Comparison of ENCODE assay signal across 13 cellular contexts in genomic region chr15:74314897-74315438, GRCh38. TPM values are rescaled to one million over a fixed set of nuclear protein-coding genes. Genes with fewer than 3 reads are reported as not detected.
DNase-seq lines count a peak whose midpoint lies in the region; ATAC-seq and TF ChIP-seq lines count a peak whose summit lies in the region.
"Had no signal": no experiment of that assay in that cellular context is flagged by ENCODE, and none has a peak within 500 bp of the region (broad histone marks: within the 10 kb centered on the region; RNA-seq: fewer than 3 reads in every experiment).

No MANE protein-coding gene starts in this region.

- no peak overlapping the region for H3K27ac ChIP-seq in OCI-LY7 (ENCODE audit: low read depth, low read length, poor library complexity, severe bottlenecking)
- H3K27ac ChIP-seq: 22Rv1 had no signal

- no TSS peak for BruUV-seq in OCI-LY7 (replicated peaks; lab: Mats Ljungman, UMichigan)

- H3K27me3 Mint-ChIP-seq in activated naive CD4-positive, alpha-beta T cell treated with anti-CD3 and anti-CD28 coated beads, Interleukin-2, amount 50 U/mL, for 24 hours, result no peaks in the 10 kb centered on the region
- no peaks in the 10 kb centered on the region for H3K27me3 Mint-ChIP-seq in natural killer cell (ENCODE audit: low read depth in 2 of 2)

- H3K9me2 ChIP-seq in OCI-LY7 (ENCODE audit: insufficient read depth, low read length), result no peaks in the 10 kb centered on the region

- H3K79me2 ChIP-seq in OCI-LY7 (ENCODE audit: insufficient read depth, low read depth, low read length), result no peaks in the 10 kb centered on the region

- peaks cover 11% of the 10 kb centered on the region for H3K4me1 ChIP-seq in OCI-LY7 (ENCODE audit: insufficient read depth, low read length, poor library complexity, severe bottlenecking)

- no peaks in the 10 kb centered on the region for H3K36me3 Mint-ChIP-seq in activated naive CD4-positive, alpha-beta T cell treated with anti-CD3 and anti-CD28 coated beads, Interleukin-2, amount 50 U/mL, for 24 hours
- no peaks in the 10 kb centered on the region for H3K36me3 Mint-ChIP-seq in natural killer cell

- H3K9me3 ChIP-seq in OCI-LY7 (ENCODE audit: low read length), result no peaks in the 10 kb centered on the region

- H3K36me3 ChIP-seq in OCI-LY7 (ENCODE audit: insufficient read depth, low read length), result no peaks in the 10 kb centered on the region

- H2AFZ ChIP-seq in OCI-LY7 (ENCODE audit: low read length), result peak overlapping the region; percentile 44; the same call in 1 of the 2 replicates

- intact Hi-C loops in OCI-LY7 (cut with micrococcal nuclease; ENCODE audit: unreplicated experiment), result no loop called here
- intact Hi-C loops in natural killer cell (cut with micrococcal nuclease), result no loop called here

- H3K4me3 Mint-ChIP-seq in activated naive CD4-positive, alpha-beta T cell treated with anti-CD3 and anti-CD28 coated beads, Interleukin-2, amount 50 U/mL, for 24 hours, result no peak overlapping the region
- H3K4me3 Mint-ChIP-seq in natural killer cell, result peak overlapping the region; percentile 32

- no peaks in the 10 kb centered on the region for H4K20me1 ChIP-seq in OCI-LY7 (ENCODE audit: insufficient read depth, low read length)

- H3K4me3 ChIP-seq in OCI-LY7 (ENCODE audit: low read depth, low read length, poor library complexity, severe bottlenecking), result no peak overlapping the region

- no peak overlapping the region for H3K4me2 ChIP-seq in OCI-LY7 (ENCODE audit: low read length)

- H3K9me3 Mint-ChIP-seq in activated naive CD4-positive, alpha-beta T cell treated with anti-CD3 and anti-CD28 coated beads, Interleukin-2, amount 50 U/mL, for 24 hours, result no peaks in the 10 kb centered on the region
- no peaks in the 10 kb centered on the region for H3K9me3 Mint-ChIP-seq in natural killer cell

- CTCF ChIA-PET in OCI-LY7 (lab: Charles Lee; ENCODE audit: unreplicated experiment), result no interaction called here

- POLR2A ChIA-PET in OCI-LY7 (lab: Charles Lee), result no interaction called here

- TF ChIP-seq CTCF in OCI-LY7 (conservative IDR thresholded peaks at IDR 0.05; ENCODE audit: low read length) (no peak), natural killer cell (IDR thresholded peaks at IDR 0.05) (no peak)

- ATAC-seq in natural killer cell (peak; percentile 45 to 60 (median 56)), HG03342 (IDR thresholded peaks at IDR 0.05; ENCODE audit: unreplicated experiment) (no peak), HG03439 (IDR thresholded peaks at IDR 0.05; ENCODE audit: unreplicated experiment) (no peak)

- peaks cover 35% of the 10 kb centered on the region for H3K4me1 Mint-ChIP-seq in activated naive CD4-positive, alpha-beta T cell treated with anti-CD3 and anti-CD28 coated beads, Interleukin-2, amount 50 U/mL, for 24 hours
- peaks cover 15 to 29% of the 10 kb centered on the region in 2 donors for H3K4me1 Mint-ChIP-seq in natural killer cell

- DNase-seq in DMS 273 (lab: John Stamatoyannopoulos, UW; ENCODE audit: unreplicated experiment), result peak; percentile 35
- no peak for DNase-seq in DMS 273 treated with DMSO at 0.1 percent for 48 hours (lab: John Stamatoyannopoulos, UW)
- DNase-seq in OCI-LY7 (ENCODE audit: low spot score), result no peak
- no peak for DNase-seq in natural killer cell
- no peak for DNase-seq in SKM-1 (lab: John Stamatoyannopoulos, UW; ENCODE audit: unreplicated experiment)
- DNase-seq: amygdala, NCI-H2171, retina had no signal

- H3K27ac Mint-ChIP-seq in activated naive CD4-positive, alpha-beta T cell treated with anti-CD3 and anti-CD28 coated beads, Interleukin-2, amount 50 U/mL, for 24 hours, result peak overlapping the region; percentile 13
- H3K27ac Mint-ChIP-seq in natural killer cell, result peak overlapping the region; percentile 4 to 78

RNA-seq across cellular contexts. Expression of gene CYP11A1, which starts 52.5 kb away (rescaled TPM):
- not detected in 2 replicates for total RNA-seq in OCI-LY7 (2014; rRNA removed; shearing (Covaris generic))
- total RNA-seq in OCI-LY7 (2022) (not detected in 2 replicates), natural killer cell (1 to 10 TPM in 1 of 3 donors, not detected in 2; 5.1 TPM)
- total RNA-seq: HT-29 had no signal

Comparison
In these comparisons a context has a peak if more than half of its experiments do, and no peak if none do; other contexts are left out.
1. ATAC-seq: peak in natural killer cell (3 of 3); none in HG03342 (single experiment) and HG03439 (single experiment).